Comparison of ENCODE assay signal across 13 cellular contexts in the genomic region with DNA sequence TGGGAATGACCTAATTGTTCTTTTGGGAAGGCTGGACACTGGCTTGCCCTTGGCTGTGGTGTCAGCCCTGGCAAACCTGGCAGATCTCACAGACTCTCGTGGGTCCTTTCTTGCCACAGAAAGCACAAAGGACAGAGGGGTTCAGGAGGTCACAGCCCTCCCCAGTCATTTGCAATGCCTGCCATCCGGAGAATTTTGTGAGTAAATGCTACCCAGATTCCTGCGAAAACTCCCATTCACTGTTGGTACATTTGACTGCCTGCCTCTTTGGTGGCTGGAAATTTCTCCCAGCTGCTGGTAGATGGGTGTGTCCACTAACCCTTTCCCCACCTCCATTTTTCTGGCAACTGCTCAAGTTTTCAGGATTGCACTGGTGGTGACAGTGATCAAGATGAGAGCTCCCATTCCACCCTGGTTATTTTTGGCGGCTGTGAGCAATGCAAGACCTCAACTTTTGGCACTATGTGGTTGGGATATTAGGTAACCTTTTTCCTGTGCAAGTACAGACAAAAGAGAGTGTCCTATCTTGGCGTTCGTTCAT.
A peak's percentile ranks its signal among the peaks of the same experiment; 100 is the strongest.
DNase-seq lines count a peak whose midpoint lies in the region; ATAC-seq, FAIRE-seq and TF ChIP-seq lines count a peak whose summit lies in the region.
"Had no signal": no experiment of that assay in that cellular context is flagged by ENCODE, and none has a peak within 500 bp of the region (broad histone marks: within the 10 kb centered on the region; RNA-seq: fewer than 3 reads in every experiment).

No MANE protein-coding gene starts in this region.

- no peak for TF ChIP-seq POLR2A in H54 (IDR thresholded peaks at IDR 0.05; ENCODE audit: low read depth, low read length)

- DNase-seq in H54 (ENCODE audit: insufficient read length, low spot score) (peak; percentile 50), NCI-H774 (lab: John Stamatoyannopoulos, UW) (peak; percentile 11), fibroblast of peridontal ligament (ENCODE audit: extremely low read depth) (peak; percentile 62), skeletal muscle cell (ENCODE audit: low read depth) (peak; percentile 83)
- DNase-seq in effector CD4-positive, alpha-beta T cell = no peak
- DNase-seq: kidney glomerular epithelial cell, NCI-H1436 had no signal

- FAIRE-seq in H54 (lab: Jason Lieb, UNC) = no peak
- FAIRE-seq: TTC549 had no signal

- no peak for ATAC-seq in GM21737 (IDR thresholded peaks at IDR 0.05; ENCODE audit: unreplicated experiment)
- no peak for ATAC-seq in GM18517 (IDR thresholded peaks at IDR 0.05; ENCODE audit: unreplicated experiment)
- no peak for ATAC-seq in GM19324 (IDR thresholded peaks at IDR 0.05; ENCODE audit: low FRiP score, unreplicated experiment)
- ATAC-seq: HCT116 had no signal

- no peak overlapping the region for H3K4me3 ChIP-seq in skeletal muscle cell (ENCODE audit: low read depth, low read length)
- H3K4me3 ChIP-seq: adrenal gland had no signal
